In genomic region chr5:33411498-33411897, GRCh38 we compare ENCODE assay signal across 34 cellular contexts.
"Had no signal": no experiment of that assay in that cellular context is flagged by ENCODE, and none has a peak within 500 bp of the region (broad histone marks: within the 10 kb centered on the region; RNA-seq: fewer than 3 reads in every experiment).

No MANE protein-coding gene starts in this region.

- H3K4me1 ChIP-seq: adrenal gland, ascending aorta, body of pancreas, breast epithelium had no signal

- ATAC-seq: activated naive CD4-positive, alpha-beta T cell treated with anti-CD3 and anti-CD28 coated beads, Interleukin-2, amount 50 U/mL, for 72 hours; activated naive CD8-positive, alpha-beta T cell treated with anti-CD3 and anti-CD28 coated beads, Interleukin-2, amount 50 U/mL, for 24 hours; activated T-cell treated with anti-CD3 and anti-CD28 coated beads, Interleukin-2, amount 50 U/mL, for 4 hours; activated T-cell treated with anti-CD3 and anti-CD28 coated beads, Interleukin-2, amount 50 U/mL, for 72 hours; activated T-helper 17 cell treated with anti-CD3 and anti-CD28 coated beads, Interleukin-2, amount 50 U/mL, for 72 hours; body of pancreas had no signal

- H3K4me3 ChIP-seq: adrenal gland, ascending aorta, body of pancreas, breast epithelium, cardiac muscle cell had no signal

- H3K9me3 ChIP-seq: ascending aorta, body of pancreas, breast epithelium had no signal

- DNase-seq: activated effector memory CD4-positive, alpha-beta T cell treated with anti-CD3 and anti-CD28 coated beads, Interleukin-2, amount 50 U/mL, for 16 hours; activated effector memory CD4-positive, alpha-beta T cell treated with Interleukin-2 at 50 U/mL for 16 hours; activated gamma-delta T cell; activated gamma-delta T cell treated with Interleukin-2 at 50 U/mL for 16 hours; activated naive CD4-positive, alpha-beta T cell; activated naive CD4-positive, alpha-beta T cell treated with anti-CD3 and anti-CD28 coated beads for 36 hours; activated naive CD4-positive, alpha-beta T cell treated with anti-CD3 and anti-CD28 coated beads, Interleukin-2, amount 10 ng/mL, durations not matched to agents 7 days and 5 days; activated naive CD4-positive, alpha-beta T cell treated with anti-CD3 and anti-CD28 coated beads, Interleukin-2, amount 50 U/mL, for 16 hours; activated naive CD4-positive, alpha-beta T cell treated with Interleukin-2 at 50 U/mL for 16 hours; activated naive CD8-positive, alpha-beta T cell treated with anti-CD3 and anti-CD28 coated beads for 36 hours; activated naive CD8-positive, alpha-beta T cell treated with anti-CD3 and anti-CD28 coated beads, Interleukin-2, amount 10 ng/mL, durations not matched to agents 7 days and 5 days; activated naive CD8-positive, alpha-beta T cell treated with anti-CD3 and anti-CD28 coated beads, Interleukin-2, amount 50 U/mL, for 24 hours; activated T-cell treated with anti-CD3 and anti-CD28 coated beads, Interleukin-2, amount 50 U/mL, for 1 hour; activated T-cell treated with anti-CD3 and anti-CD28 coated beads, Interleukin-2, amount 50 U/mL, for 24 hours; activated T-cell treated with anti-CD3 and anti-CD28 coated beads, Interleukin-2, amount 50 U/mL, for 4 hours; activated T-cell treated with anti-CD3 and anti-CD28 coated beads, Interleukin-2, amount 50 U/mL, for 48 hours; activated T-cell treated with anti-CD3 and anti-CD28 coated beads, Interleukin-2, amount 50 U/mL, for 72 hours; adrenal gland; amniotic stem cell; amygdala; anterior cingulate cortex; aorta; body of pancreas; brain microvascular endothelial cell; caudate nucleus; central memory CD4-positive, alpha-beta T cell; cerebellar nuclear complex had no signal

- FAIRE-seq: astrocyte, bronchial epithelial cell had no signal

- H3K27ac ChIP-seq: adrenal gland, ascending aorta, body of pancreas, brain microvascular endothelial cell, breast epithelium, cardiac muscle cell had no signal

- H3K27me3 ChIP-seq: adrenal gland, ascending aorta, body of pancreas, brain microvascular endothelial cell, breast epithelium had no signal

- H3K36me3 ChIP-seq: adrenal gland, ascending aorta, brain microvascular endothelial cell, breast epithelium, cardiac muscle cell had no signal
